In genomic region chr20:35001596-35002362, GRCh38 we compare ENCODE assay signal across 2 cellular contexts.
A peak's percentile ranks its signal among the peaks of the same experiment; 100 is the strongest.
TF ChIP-seq lines count a peak whose summit lies in the region.

No MANE protein-coding gene starts in this region.

TF ChIP-seq in HEK293, 187 proteins besides CTCF, POLR2A, EP300 and RAD21:
- TF ChIP-seq ZNF433 (tag by site-specific recombination; IDR thresholded peaks at IDR 0.05; ENCODE audit: low read depth) (no peak), GLIS1 (tag by site-specific recombination; IDR thresholded peaks at IDR 0.05) (peak; percentile 23; the same call in 1 of the 2 replicates)
TF ChIP-seq in HEK293: peak in this region for 1.

TF ChIP-seq in HepG2, 621 proteins besides CTCF, POLR2A, EP300 and RAD21:
- TF ChIP-seq SMC3 (IDR thresholded peaks at IDR 0.05; ENCODE audit: low read length) (peak; percentile 33; the same call in 1 of the 2 replicates), SP4 (CRISPR knock-in tag; IDR thresholded peaks at IDR 0.05) (0 out of 2 replicates have a peak, but pooled peaks have one; percentile 9), ZNF432 (CRISPR knock-in tag; IDR thresholded peaks at IDR 0.05; ENCODE audit: borderline replicate concordance) (no peak), FOXA1 (IDR thresholded peaks at IDR 0.05) (no peak), FOXA1 (CRISPR knock-in tag; IDR thresholded peaks at IDR 0.05) (peak; percentile 55), ZBTB42 (CRISPR knock-in tag; IDR thresholded peaks at IDR 0.05) (0 out of 2 replicates have a peak, but pooled peaks have one; percentile 71), SNAPC5 (CRISPR knock-in tag; IDR thresholded peaks at IDR 0.05; ENCODE audit: borderline replicate concordance) (no peak), TBX2 (CRISPR knock-in tag; IDR thresholded peaks at IDR 0.05; ENCODE audit: borderline replicate concordance) (peak; percentile 36; the same call in 1 of the 2 replicates), ZNF546 (CRISPR knock-in tag; conservative IDR thresholded peaks at IDR 0.05) (peak; percentile 36; the same call in 1 of the 2 replicates), STAG1 (CRISPR knock-in tag; IDR thresholded peaks at IDR 0.05) (peak; percentile 51), ZSCAN22 (CRISPR knock-in tag; IDR thresholded peaks at IDR 0.05) (no peak), NFKB2 (CRISPR knock-in tag; IDR thresholded peaks at IDR 0.05; ENCODE audit: borderline replicate concordance) (no peak), EED (CRISPR knock-in tag; IDR thresholded peaks at IDR 0.05) (no peak), KLF15 (CRISPR knock-in tag; IDR thresholded peaks at IDR 0.05; ENCODE audit: borderline replicate concordance) (no peak)
- TF ChIP-seq, protein P1, sequence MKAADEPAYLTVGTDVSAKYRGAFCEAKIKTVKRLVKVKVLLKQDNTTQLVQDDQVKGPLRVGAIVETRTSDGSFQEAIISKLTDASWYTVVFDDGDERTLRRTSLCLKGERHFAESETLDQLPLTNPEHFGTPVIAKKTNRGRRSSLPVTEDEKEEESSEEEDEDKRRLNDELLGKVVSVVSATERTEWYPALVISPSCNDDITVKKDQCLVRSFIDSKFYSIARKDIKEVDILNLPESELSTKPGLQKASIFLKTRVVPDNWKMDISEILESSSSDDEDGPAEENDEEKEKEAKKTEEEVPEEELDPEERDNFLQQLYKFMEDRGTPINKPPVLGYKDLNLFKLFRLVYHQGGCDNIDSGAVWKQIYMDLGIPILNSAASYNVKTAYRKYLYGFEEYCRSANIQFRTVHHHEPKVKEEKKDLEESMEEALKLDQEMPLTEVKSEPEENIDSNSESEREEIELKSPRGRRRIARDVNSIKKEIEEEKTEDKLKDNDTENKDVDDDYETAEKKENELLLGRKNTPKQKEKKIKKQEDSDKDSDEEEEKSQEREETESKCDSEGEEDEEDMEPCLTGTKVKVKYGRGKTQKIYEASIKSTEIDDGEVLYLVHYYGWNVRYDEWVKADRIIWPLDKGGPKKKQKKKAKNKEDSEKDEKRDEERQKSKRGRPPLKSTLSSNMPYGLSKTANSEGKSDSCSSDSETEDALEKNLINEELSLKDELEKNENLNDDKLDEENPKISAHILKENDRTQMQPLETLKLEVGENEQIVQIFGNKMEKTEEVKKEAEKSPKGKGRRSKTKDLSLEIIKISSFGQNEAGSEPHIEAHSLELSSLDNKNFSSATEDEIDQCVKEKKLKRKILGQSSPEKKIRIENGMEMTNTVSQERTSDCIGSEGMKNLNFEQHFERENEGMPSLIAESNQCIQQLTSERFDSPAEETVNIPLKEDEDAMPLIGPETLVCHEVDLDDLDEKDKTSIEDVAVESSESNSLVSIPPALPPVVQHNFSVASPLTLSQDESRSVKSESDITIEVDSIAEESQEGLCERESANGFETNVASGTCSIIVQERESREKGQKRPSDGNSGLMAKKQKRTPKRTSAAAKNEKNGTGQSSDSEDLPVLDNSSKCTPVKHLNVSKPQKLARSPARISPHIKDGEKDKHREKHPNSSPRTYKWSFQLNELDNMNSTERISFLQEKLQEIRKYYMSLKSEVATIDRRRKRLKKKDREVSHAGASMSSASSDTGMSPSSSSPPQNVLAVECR (CRISPR knock-in tag; IDR thresholded peaks at IDR 0.05; ENCODE audit: borderline replicate concordance) = peak; percentile 16; the same call in 1 of the 2 replicates
- TF ChIP-seq, protein P2, sequence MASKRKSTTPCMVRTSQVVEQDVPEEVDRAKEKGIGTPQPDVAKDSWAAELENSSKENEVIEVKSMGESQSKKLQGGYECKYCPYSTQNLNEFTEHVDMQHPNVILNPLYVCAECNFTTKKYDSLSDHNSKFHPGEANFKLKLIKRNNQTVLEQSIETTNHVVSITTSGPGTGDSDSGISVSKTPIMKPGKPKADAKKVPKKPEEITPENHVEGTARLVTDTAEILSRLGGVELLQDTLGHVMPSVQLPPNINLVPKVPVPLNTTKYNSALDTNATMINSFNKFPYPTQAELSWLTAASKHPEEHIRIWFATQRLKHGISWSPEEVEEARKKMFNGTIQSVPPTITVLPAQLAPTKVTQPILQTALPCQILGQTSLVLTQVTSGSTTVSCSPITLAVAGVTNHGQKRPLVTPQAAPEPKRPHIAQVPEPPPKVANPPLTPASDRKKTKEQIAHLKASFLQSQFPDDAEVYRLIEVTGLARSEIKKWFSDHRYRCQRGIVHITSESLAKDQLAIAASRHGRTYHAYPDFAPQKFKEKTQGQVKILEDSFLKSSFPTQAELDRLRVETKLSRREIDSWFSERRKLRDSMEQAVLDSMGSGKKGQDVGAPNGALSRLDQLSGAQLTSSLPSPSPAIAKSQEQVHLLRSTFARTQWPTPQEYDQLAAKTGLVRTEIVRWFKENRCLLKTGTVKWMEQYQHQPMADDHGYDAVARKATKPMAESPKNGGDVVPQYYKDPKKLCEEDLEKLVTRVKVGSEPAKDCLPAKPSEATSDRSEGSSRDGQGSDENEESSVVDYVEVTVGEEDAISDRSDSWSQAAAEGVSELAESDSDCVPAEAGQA (IDR thresholded peaks at IDR 0.05; ENCODE audit: low read depth) = no peak
- TF ChIP-seq, protein P2 (CRISPR knock-in tag; IDR thresholded peaks at IDR 0.05; ENCODE audit: borderline replicate concordance) = no peak
- TF ChIP-seq, protein P3, sequence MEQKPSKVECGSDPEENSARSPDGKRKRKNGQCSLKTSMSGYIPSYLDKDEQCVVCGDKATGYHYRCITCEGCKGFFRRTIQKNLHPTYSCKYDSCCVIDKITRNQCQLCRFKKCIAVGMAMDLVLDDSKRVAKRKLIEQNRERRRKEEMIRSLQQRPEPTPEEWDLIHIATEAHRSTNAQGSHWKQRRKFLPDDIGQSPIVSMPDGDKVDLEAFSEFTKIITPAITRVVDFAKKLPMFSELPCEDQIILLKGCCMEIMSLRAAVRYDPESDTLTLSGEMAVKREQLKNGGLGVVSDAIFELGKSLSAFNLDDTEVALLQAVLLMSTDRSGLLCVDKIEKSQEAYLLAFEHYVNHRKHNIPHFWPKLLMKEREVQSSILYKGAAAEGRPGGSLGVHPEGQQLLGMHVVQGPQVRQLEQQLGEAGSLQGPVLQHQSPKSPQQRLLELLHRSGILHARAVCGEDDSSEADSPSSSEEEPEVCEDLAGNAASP (CRISPR knock-in tag; IDR thresholded peaks at IDR 0.05; ENCODE audit: borderline replicate concordance) = no peak
- TF ChIP-seq, protein P4, sequence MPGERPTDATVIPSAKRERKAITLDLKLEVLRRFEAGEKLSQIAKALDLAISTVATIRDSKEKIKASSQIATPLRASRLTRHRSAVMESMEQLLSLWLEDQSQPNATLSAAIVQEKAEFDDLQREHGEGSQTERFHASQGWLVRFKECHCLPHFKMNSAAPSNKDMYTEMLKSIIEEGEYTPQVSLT (CRISPR knock-in tag; IDR thresholded peaks at IDR 0.05; ENCODE audit: borderline replicate concordance, low read depth) = no peak
TF ChIP-seq in HepG2: peak in this region for 8.
